In the genomic region with DNA sequence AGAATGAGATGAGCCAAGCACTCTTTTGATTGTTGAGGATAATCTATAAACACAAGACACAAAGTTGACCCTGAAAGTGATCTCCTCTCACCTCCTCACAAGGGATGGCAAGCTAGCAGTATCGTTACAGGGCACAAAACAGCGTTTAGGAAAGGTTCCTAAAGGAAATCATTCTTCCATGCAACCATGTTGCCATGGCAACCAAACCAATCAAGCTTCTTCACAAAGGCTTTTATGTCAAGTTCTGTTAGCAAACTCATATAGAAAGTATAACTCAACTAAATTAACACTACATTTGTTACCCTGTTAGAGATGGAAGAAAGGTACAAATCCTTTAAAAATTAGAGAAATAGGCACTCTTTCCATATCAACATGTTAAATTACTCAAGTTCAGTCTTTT, we compare ENCODE assay signal across 18 cellular contexts.
DNase-seq lines count a peak whose midpoint lies in the region; ATAC-seq and TF ChIP-seq lines count a peak whose summit lies in the region.
"Had no signal": no experiment of that assay in that cellular context is flagged by ENCODE, and none has a peak within 500 bp of the region (broad histone marks: within the 10 kb centered on the region; RNA-seq: fewer than 3 reads in every experiment).

No MANE protein-coding gene starts in this region.

- H2AFZ ChIP-seq in neural progenitor cell (replicated peaks) = no peak overlapping the region

- ATAC-seq in GM21825 (IDR thresholded peaks at IDR 0.05; ENCODE audit: unreplicated experiment) = no peak
- ATAC-seq: activated CD8-positive, alpha-beta memory T cell treated with anti-CD3 and anti-CD28 coated beads, Interleukin-2, amount 10 ng/mL, durations not matched to agents 7 days and 5 days; activated naive CD4-positive, alpha-beta T cell treated with anti-CD3 and anti-CD28 coated beads, Interleukin-2, amount 50 U/mL, for 72 hours; esophagus mucosa had no signal

- peaks cover 62% of the 10 kb centered on the region for H3K4me1 Mint-ChIP-seq in neural progenitor cell
- H3K4me1 Mint-ChIP-seq: activated CD8-positive, alpha-beta memory T cell treated with anti-CD3 and anti-CD28 coated beads, Interleukin-2, amount 10 ng/mL, durations not matched to agents 7 days and 5 days had no signal

- H4K20me1 ChIP-seq in neural progenitor cell (ENCODE audit: low read depth) = peaks cover 16% of the 10 kb centered on the region

- peaks cover 19% of the 10 kb centered on the region for H3F3A ChIP-seq in neural progenitor cell (ENCODE audit: low read depth)

- H3K4me3 Mint-ChIP-seq in neural progenitor cell = peak overlapping the region; percentile 9
- H3K4me3 Mint-ChIP-seq: activated CD8-positive, alpha-beta memory T cell treated with anti-CD3 and anti-CD28 coated beads, Interleukin-2, amount 10 ng/mL, durations not matched to agents 7 days and 5 days had no signal

- peaks cover 18% of the 10 kb centered on the region for H3K36me3 Mint-ChIP-seq in neural progenitor cell
- H3K36me3 Mint-ChIP-seq: activated CD8-positive, alpha-beta memory T cell treated with anti-CD3 and anti-CD28 coated beads, Interleukin-2, amount 10 ng/mL, durations not matched to agents 7 days and 5 days; activated naive CD4-positive, alpha-beta T cell treated with anti-CD3 and anti-CD28 coated beads, Interleukin-2, amount 50 U/mL, for 72 hours had no signal

- H3K9me3 ChIP-seq in ectodermal cell (ENCODE audit: control insufficient read depth, low read length) (no peaks in the 10 kb centered on the region), neural progenitor cell (ENCODE audit: low read depth) (no peaks in the 10 kb centered on the region), esophagus muscularis mucosa (no peaks in the 10 kb centered on the region)
- H3K9me3 ChIP-seq: Caco-2, tibial artery had no signal

- H3K4me2 ChIP-seq in neural progenitor cell = peak overlapping the region; percentile 61

- H3K27me3 ChIP-seq in ectodermal cell (ENCODE audit: control insufficient read depth, insufficient read depth, low read length, poor library complexity, severe bottlenecking) (no peaks in the 10 kb centered on the region), neural progenitor cell (no peaks in the 10 kb centered on the region), esophagus muscularis mucosa (no peaks in the 10 kb centered on the region)
- H3K27me3 ChIP-seq: tibial artery had no signal

- no peak for TF ChIP-seq CTCF in neural progenitor cell (IDR thresholded peaks at IDR 0.05)
- no peak for TF ChIP-seq CTCF in esophagus muscularis mucosa (IDR thresholded peaks at IDR 0.05)

- no peak overlapping the region for H3K9ac ChIP-seq in neural progenitor cell

- H3K9me3 Mint-ChIP-seq in neural progenitor cell = peaks cover 3% of the 10 kb centered on the region
- H3K9me3 Mint-ChIP-seq: activated naive CD4-positive, alpha-beta T cell treated with anti-CD3 and anti-CD28 coated beads, Interleukin-2, amount 50 U/mL, for 72 hours had no signal

- no peak for TF ChIP-seq POLR2A in esophagus muscularis mucosa (IDR thresholded peaks at IDR 0.05; ENCODE audit: low read depth)

- peak overlapping the region; percentile 67 for H3K27ac ChIP-seq in ectodermal cell (ENCODE audit: insufficient read depth, low read depth, low read length, poor library complexity, severe bottlenecking)
- peak overlapping the region; percentile 40 for H3K27ac ChIP-seq in neural progenitor cell
- no peak overlapping the region for H3K27ac ChIP-seq in esophagus muscularis mucosa (replicated peaks in 1 of 4)
- H3K27ac ChIP-seq: tibial artery had no signal

- H3K79me2 ChIP-seq in neural progenitor cell (ENCODE audit: low read depth) = peaks cover 76% of the 10 kb centered on the region

- H3K36me3 ChIP-seq in ectodermal cell (ENCODE audit: control insufficient read depth, insufficient read depth, low read length) = no peaks in the 10 kb centered on the region
- H3K36me3 ChIP-seq in neural progenitor cell = no peaks in the 10 kb centered on the region
- H3K36me3 ChIP-seq in esophagus muscularis mucosa = no peaks in the 10 kb centered on the region
- H3K36me3 ChIP-seq: tibial artery had no signal

- H3K27ac Mint-ChIP-seq in neural progenitor cell = peak overlapping the region; percentile 80
- H3K27ac Mint-ChIP-seq: activated CD8-positive, alpha-beta memory T cell treated with anti-CD3 and anti-CD28 coated beads, Interleukin-2, amount 10 ng/mL, durations not matched to agents 7 days and 5 days; activated naive CD4-positive, alpha-beta T cell treated with anti-CD3 and anti-CD28 coated beads, Interleukin-2, amount 50 U/mL, for 72 hours had no signal

- DNase-seq in DMS53 (lab: John Stamatoyannopoulos, UW) (peak; percentile 32), DMS53 treated with DMSO at 0.1 percent for 48 hours (lab: John Stamatoyannopoulos, UW; ENCODE audit: unreplicated experiment) (no peak), NCI-H2107 (lab: John Stamatoyannopoulos, UW) (peak; percentile 25), neural progenitor cell (ENCODE audit: low spot score) (peak; percentile 71), KG1 (lab: John Stamatoyannopoulos, UW) (no peak), esophagus muscularis mucosa (ENCODE audit: extremely low spot score) (no peak)
- DNase-seq: 8988T; activated CD8-positive, alpha-beta memory T cell treated with anti-CD3 and anti-CD28 coated beads, Interleukin-2, amount 10 ng/mL, durations not matched to agents 7 days and 5 days; Caco-2; central memory CD4-positive, alpha-beta T cell; Kasumi-1; NCI-H510A; SHP77; tibial artery had no signal

- WGBS in ectodermal cell, 2 experiments = 6 to 10% methylated on average over 2 of the region's 2 CpGs
- 60% methylated on average over 2 of the region's 2 CpGs for WGBS in esophagus muscularis mucosa

- no peak for TF ChIP-seq EP300 in esophagus muscularis mucosa (IDR thresholded peaks at IDR 0.05)

- peaks cover 2% of the 10 kb centered on the region for H3K27me3 Mint-ChIP-seq in neural progenitor cell (ENCODE audit: insufficient read depth, low read depth)
- H3K27me3 Mint-ChIP-seq: activated CD8-positive, alpha-beta memory T cell treated with anti-CD3 and anti-CD28 coated beads, Interleukin-2, amount 10 ng/mL, durations not matched to agents 7 days and 5 days had no signal

- H3K4me3 ChIP-seq in ectodermal cell (ENCODE audit: insufficient read depth, low read depth, low read length) = no peak overlapping the region
- peak overlapping the region; percentile 13 for H3K4me3 ChIP-seq in neural progenitor cell
- no peak overlapping the region for H3K4me3 ChIP-seq in esophagus muscularis mucosa
- H3K4me3 ChIP-seq: tibial artery had no signal

- intact Hi-C loops in esophagus muscularis mucosa (cut with DNase I) = no loop called here

- H3K4me1 ChIP-seq in ectodermal cell (ENCODE audit: control insufficient read depth, insufficient read depth, low read length) (peaks cover 15% of the 10 kb centered on the region), neural progenitor cell (peaks cover 31% of the 10 kb centered on the region), esophagus muscularis mucosa (peaks cover 0 to 7% (median 0%) of the 10 kb centered on the region in 4 donors)
- H3K4me1 ChIP-seq: Caco-2, tibial artery had no signal

Comparison
In these comparisons a context has a peak if more than half of its experiments do, and no peak if none do; other contexts are left out.
1. DNase-seq: peak in DMS53 (single experiment), NCI-H2107 (single experiment) and neural progenitor cell (single experiment); none in DMS53 treated with DMSO at 0.1 percent for 48 hours (single experiment), KG1 (single experiment) and esophagus muscularis mucosa (single experiment).
2. H3K27ac ChIP-seq: peak in ectodermal cell (single experiment) and neural progenitor cell (single experiment); none in esophagus muscularis mucosa (0 of 4).